Comparison of ENCODE assay signal across 14 cellular contexts in genomic region chr12:93514853-93515252, GRCh38. TPM values are rescaled to one million over a fixed set of nuclear protein-coding genes. Genes with fewer than 3 reads are reported as not detected.
DNase-seq lines count a peak whose midpoint lies in the region; ATAC-seq and TF ChIP-seq lines count a peak whose summit lies in the region.
"Had no signal": no experiment of that assay in that cellular context is flagged by ENCODE, and none has a peak within 500 bp of the region (broad histone marks: within the 10 kb centered on the region; RNA-seq: fewer than 3 reads in every experiment).

No MANE protein-coding gene starts in this region.

- no peaks in the 10 kb centered on the region for H4K20me1 ChIP-seq in IMR-90 (ENCODE audit: insufficient read depth, low read length)

- peak overlapping the region; percentile 52; the same call in 1 of the 2 replicates for H3K4ac ChIP-seq in IMR-90 (ENCODE audit: low read depth, low read length)

- no peak overlapping the region; the same call in 1 of the 2 replicates for H3K56ac ChIP-seq in IMR-90 (ENCODE audit: extremely low read depth, insufficient read depth, low read length)

- H2BK5ac ChIP-seq in IMR-90 (ENCODE audit: low read depth, low read length, poor library complexity, severe bottlenecking) = peak overlapping the region; percentile 29

- POLR2A ChIA-PET in IMR-90 (lab: Charles Lee; ENCODE audit: unreplicated experiment) = interaction anchor here (0.7 kb wide), 1 partner anchor 53 kb away, joined by 23 read pairs; no protein-coding TSS in a partner anchor

- H4K8ac ChIP-seq in IMR-90 (ENCODE audit: low read depth in 2 of 2, low read length in 2 of 2) = peak overlapping the region in 1 of 2 experiments; percentile 60; a peak in 2 of 4 replicates

- peak; percentile 44 for DNase-seq in AG08395 (ENCODE audit: low spot score)
- peak; percentile 91 for DNase-seq in IMR-90
- DNase-seq in astrocyte of the spinal cord (ENCODE audit: low read depth, low spot score) = peak; percentile 67
- DNase-seq in iris pigment epithelial cell (ENCODE audit: low read depth) = peak; percentile 80
- DNase-seq in NCI-H524 (lab: John Stamatoyannopoulos, UW) = no peak
- DNase-seq: activated CD4-positive, alpha-beta memory T cell treated with anti-CD3 and anti-CD28 coated beads for 36 hours; central memory CD4-positive, alpha-beta T cell; H9; NCI-H510A treated with DMSO at 0.1 percent for 48 hours had no signal

- H3K9me3 ChIP-seq in IMR-90 (ENCODE audit: control insufficient read depth, insufficient read depth, low read length) = no peaks in the 10 kb centered on the region
- H3K9me3 ChIP-seq: vagina had no signal

- no peak overlapping the region for H2AK9ac ChIP-seq in IMR-90 (replicated peaks; ENCODE audit: low read depth, low read length, poor library complexity)

- H2BK15ac ChIP-seq in IMR-90 (ENCODE audit: low read depth, low read length) = peak overlapping the region; percentile 35; the same call in 1 of the 3 replicates

- BruUV-seq in IMR-90 (replicated peaks; lab: Mats Ljungman, UMichigan) = no TSS peak

- 0 out of 2 replicates have a peak overlapping the region, but pooled peaks have one; percentile 25 for H4K91ac ChIP-seq in IMR-90 (ENCODE audit: insufficient read depth, low read depth, low read length)

- no peak overlapping the region for H3K4me3 ChIP-seq in IMR-90 (ENCODE audit: insufficient read depth, low read depth, low read length)
- H3K4me3 ChIP-seq in astrocyte of the spinal cord (ENCODE audit: low read depth, low read length) = no peak overlapping the region
- H3K4me3 ChIP-seq: vagina had no signal

- intact Hi-C loops in IMR-90 (cut with micrococcal nuclease) = no loop called here

- H3K27me3 ChIP-seq in IMR-90 (ENCODE audit: control insufficient read depth, insufficient read depth, low read length) = no peaks in the 10 kb centered on the region
- H3K27me3 ChIP-seq: vagina had no signal

- peak overlapping the region; percentile 37; the same call in 1 of the 2 replicates for H3K27ac ChIP-seq in IMR-90 (ENCODE audit: insufficient read depth, low read length)
- H3K27ac ChIP-seq: epithelial cell of prostate, vagina had no signal

- no peak overlapping the region for H3K23ac ChIP-seq in IMR-90 (ENCODE audit: low read depth, low read length)

- TF ChIP-seq CTCF in IMR-90 (conservative IDR thresholded peaks at IDR 0.05; ENCODE audit: low read depth, low read length) (no peak), astrocyte of the spinal cord (IDR thresholded peaks at IDR 0.05; ENCODE audit: low read depth, low read length) (no peak)

- H3K18ac ChIP-seq in IMR-90 (ENCODE audit: low read depth, low read length) = no peak overlapping the region; the same call in 1 of the 2 replicates

- no peak overlapping the region for H4K5ac ChIP-seq in IMR-90 (ENCODE audit: low read depth, low read length)

- no peak for TF ChIP-seq POLR2A in IMR-90 (IDR thresholded peaks at IDR 0.05; ENCODE audit: low read depth, low read length)

- H3K14ac ChIP-seq in IMR-90 (replicated peaks; ENCODE audit: low read depth, low read length) = no peak overlapping the region

- peaks cover 5% of the 10 kb centered on the region for H3K4me1 ChIP-seq in IMR-90 (ENCODE audit: control insufficient read depth, insufficient read depth, low read length)
- H3K4me1 ChIP-seq: vagina had no signal

- H3K36me3 ChIP-seq in IMR-90 (ENCODE audit: control insufficient read depth, insufficient read depth, low read length) = no peaks in the 10 kb centered on the region; the same call in 1 of the 2 replicates
- H3K36me3 ChIP-seq: vagina had no signal

- ATAC-seq in IMR-90 (ENCODE audit: low read depth) = peak; percentile 87
- ATAC-seq in HG03159 (IDR thresholded peaks at IDR 0.05; ENCODE audit: unreplicated experiment) = no peak
- ATAC-seq in HG02885 (IDR thresholded peaks at IDR 0.05; ENCODE audit: poor library complexity, unreplicated experiment) = no peak
- ATAC-seq in GM21723 (IDR thresholded peaks at IDR 0.05; ENCODE audit: unreplicated experiment) = no peak

- WGBS in IMR-90 (ENCODE audit: extremely low coverage in 2 of 2, insufficient read length in 1 of 2), 2 experiments = 59% methylated on average over 3 of the region's 5 CpGs; no CpG with 5 or more reads in 1 of the 2 experiments

- H3K9ac ChIP-seq in IMR-90 (ENCODE audit: low read depth, low read length) = no peak overlapping the region

- no peak overlapping the region for H2AK5ac ChIP-seq in IMR-90 (ENCODE audit: low read depth, low read length)

- 0 out of 2 replicates have a peak, but pooled peaks cover 3% of the 10 kb centered on the region for H3K9me1 ChIP-seq in IMR-90 (ENCODE audit: insufficient read depth, low read length)

- peak overlapping the region; percentile 35 for H3K4me2 ChIP-seq in IMR-90 (ENCODE audit: low read depth, low read length)

- dilution Hi-C loops in IMR-90 (cut with HindIII; ENCODE audit: low sequenced_read_pairs, unreplicated experiment) = no loop called here

- CTCF ChIA-PET in IMR-90 (lab: Yijun Ruan, JAX) = interaction anchor here (0.6 to 1.3 kb wide), 5 partner anchors 12 to 1055 kb away, joined by 3 to 8 read pairs (median 4); no protein-coding TSS in a partner anchor

- H2BK120ac ChIP-seq in IMR-90 (ENCODE audit: low read depth, low read length) = peak overlapping the region; percentile 35; the same call in 1 of the 2 replicates

- in situ Hi-C loops in IMR-90 (cut with MboI; ENCODE audit: low sequenced_read_pairs) = no loop called here
- in situ Hi-C loops in astrocyte of the spinal cord (cut with HindIII; ENCODE audit: low sequenced_read_pairs) = no loop called here

- 0 out of 2 replicates have a peak overlapping the region, but pooled peaks have one; percentile 11 for H2BK20ac ChIP-seq in IMR-90 (ENCODE audit: low read depth, low read length)

- H3K79me1 ChIP-seq in IMR-90 (ENCODE audit: low read depth in 1 of 2, low read length in 2 of 2) = no peaks in the 10 kb centered on the region

- TF ChIP-seq RAD21 in IMR-90 (IDR thresholded peaks at IDR 0.05; ENCODE audit: low read length) = no peak

- peak overlapping the region; percentile 39 for H2AFZ ChIP-seq in IMR-90 (replicated peaks; ENCODE audit: low read length, poor library complexity)

TF ChIP-seq in IMR-90, 13 proteins besides CTCF, POLR2A, EP300 and RAD21:
- TF ChIP-seq MAFK (IDR thresholded peaks at IDR 0.05; ENCODE audit: low read depth, low read length) (peak; percentile 83), CEBPB (IDR thresholded peaks at IDR 0.05; ENCODE audit: low read depth, low read length) (peak; percentile 43; the same call in 1 of the 2 replicates), BHLHE40 (IDR thresholded peaks at IDR 0.05; ENCODE audit: low read depth, low read length) (no peak), SMC3 (IDR thresholded peaks at IDR 0.05; ENCODE audit: low read depth, low read length) (no peak), CHD1 (IDR thresholded peaks at IDR 0.05; ENCODE audit: low read depth, low read length) (no peak), FOS (IDR thresholded peaks at IDR 0.05; ENCODE audit: low read depth, low read length) (0 out of 2 replicates have a peak, but pooled peaks have one; percentile 34), RCOR1 (IDR thresholded peaks at IDR 0.05; ENCODE audit: insufficient replicate concordance, low read length) (no peak), MXI1 (IDR thresholded peaks at IDR 0.05; ENCODE audit: borderline replicate concordance, low read depth, low read length) (no peak), USF2 (IDR thresholded peaks at IDR 0.05; ENCODE audit: low read depth, low read length) (no peak), RFX5 (IDR thresholded peaks at IDR 0.05; ENCODE audit: low read depth, low read length) (no peak)
TF ChIP-seq in IMR-90: peak in this region for 3.

RNA-seq across cellular contexts. Expression of gene MRPL42, which starts 47.5 kb away (rescaled TPM):
- total RNA-seq in IMR-90 (2012; rRNA removed) = 90.7 and 124 TPM in 2 replicates
- polyA plus RNA-seq in IMR-90 (2012; rRNA removed) = 48.0 and 64.2 TPM in 2 replicates
- 6.7 and 15.9 TPM in 2 replicates for polyA plus RNA-seq in IMR-90 (2012; cell fraction: cytosol; rRNA removed)
- 1.5 and 27.9 TPM in 2 replicates for polyA plus RNA-seq in IMR-90 (2012; cell fraction: nucleus; rRNA removed; ENCODE audit: low replicate concordance)

RNA-seq across cellular contexts. Expression of gene SOCS2, which starts 57.6 kb away (rescaled TPM):
- 12.0 and 19.4 TPM in 2 replicates for total RNA-seq in IMR-90 (2012; rRNA removed)
- 12.4 and 13.5 TPM in 2 replicates for polyA plus RNA-seq in IMR-90 (2012; rRNA removed)
- polyA plus RNA-seq in IMR-90 (2012; cell fraction: cytosol; rRNA removed) = 8.8 and 13.5 TPM in 2 replicates
- 17.3 and 33.3 TPM in 2 replicates for polyA plus RNA-seq in IMR-90 (2012; cell fraction: nucleus; rRNA removed; ENCODE audit: low replicate concordance)

Comparison
In these comparisons a context has a peak if more than half of its experiments do, and no peak if none do; other contexts are left out.
1. DNase-seq: peak in AG08395 (single experiment), IMR-90 (single experiment), astrocyte of the spinal cord (single experiment) and iris pigment epithelial cell (single experiment); none in NCI-H524 (0 of 2).